Comparison of ENCODE assay signal across 13 cellular contexts in genomic region chr3:44478606-44479094, GRCh38. TPM values are rescaled to one million over a fixed set of nuclear protein-coding genes. Genes with fewer than 3 reads are reported as not detected.
DNase-seq lines count a peak whose midpoint lies in the region; ATAC-seq, FAIRE-seq and TF ChIP-seq lines count a peak whose summit lies in the region.
"Had no signal": no experiment of that assay in that cellular context is flagged by ENCODE, and none has a peak within 500 bp of the region (broad histone marks: within the 10 kb centered on the region; RNA-seq: fewer than 3 reads in every experiment).

No MANE protein-coding gene starts in this region.

- H3K36me3 Mint-ChIP-seq in stimulated activated naive CD8-positive, alpha-beta T cell treated with anti-CD3 and anti-CD28 coated beads, Interleukin-15, Interleukin-2, amounts not matched to agents 100 ng/mL and 50 ng/mL, for 24 hours (ENCODE audit: low read depth): no peaks in the 10 kb centered on the region
- no peaks in the 10 kb centered on the region for H3K36me3 Mint-ChIP-seq in activated T-helper 17 cell treated with anti-CD3 and anti-CD28 coated beads, Interleukin-2, amount 50 U/mL, for 72 hours (ENCODE audit: low read depth)
- H3K36me3 Mint-ChIP-seq in type B pancreatic cell: no peaks in the 10 kb centered on the region

- FAIRE-seq in HepG2 (lab: Jason Lieb, UNC) (peak; percentile 90), H54 (lab: Jason Lieb, UNC) (no peak)

- H3K9me3 Mint-ChIP-seq in stimulated activated naive CD8-positive, alpha-beta T cell treated with anti-CD3 and anti-CD28 coated beads, Interleukin-15, Interleukin-2, amounts not matched to agents 100 ng/mL and 50 ng/mL, for 24 hours: no peaks in the 10 kb centered on the region
- peaks cover 0 to 7% of the 10 kb centered on the region in 2 donors for H3K9me3 Mint-ChIP-seq in stimulated activated naive CD8-positive, alpha-beta T cell treated with anti-CD3 and anti-CD28 coated beads, Interleukin-15, amount 100 ng/mL, for 72 hours
- no peaks in the 10 kb centered on the region for H3K9me3 Mint-ChIP-seq in activated T-helper 17 cell treated with anti-CD3 and anti-CD28 coated beads, Interleukin-2, amount 50 U/mL, for 72 hours
- no peaks in the 10 kb centered on the region for H3K9me3 Mint-ChIP-seq in type B pancreatic cell

- no peaks in the 10 kb centered on the region for H3K27me3 Mint-ChIP-seq in stimulated activated naive CD8-positive, alpha-beta T cell treated with anti-CD3 and anti-CD28 coated beads, Interleukin-15, Interleukin-2, amounts not matched to agents 100 ng/mL and 50 ng/mL, for 24 hours
- H3K27me3 Mint-ChIP-seq in stimulated activated naive CD8-positive, alpha-beta T cell treated with anti-CD3 and anti-CD28 coated beads, Interleukin-15, amount 100 ng/mL, for 72 hours: no peaks in the 10 kb centered on the region
- H3K27me3 Mint-ChIP-seq in activated T-helper 17 cell treated with anti-CD3 and anti-CD28 coated beads, Interleukin-2, amount 50 U/mL, for 72 hours: no peaks in the 10 kb centered on the region
- no peaks in the 10 kb centered on the region for H3K27me3 Mint-ChIP-seq in type B pancreatic cell

- intact Hi-C loops in HepG2 (cut with micrococcal nuclease; ENCODE audit: unreplicated experiment) (loop anchor here (1.0 kb wide), 2 partner anchors 32 to 39 kb away; no protein-coding TSS in a partner anchor), spleen (cut with DNase I; ENCODE audit: low total_unique reads) (no loop called here)

- in situ Hi-C loops in HepG2 (cut with HindIII; ENCODE audit: extremely low pct_ligation_motif_present, low pct_unique_long_range_greater_than_20kb): no loop called here

- H3K27me3 ChIP-seq in HepG2 (ENCODE audit: control insufficient read depth in 1 of 2, insufficient read depth in 2 of 2, low read length in 2 of 2) (no peaks in the 10 kb centered on the region; a peak in 1 of 5 replicates), spleen (replicated peaks in 1 of 7) (no peaks in the 10 kb centered on the region)
- H3K27me3 ChIP-seq: left lung had no signal

- H3K36me3 ChIP-seq in HepG2 (replicated peaks in 1 of 2; ENCODE audit: control insufficient read depth in 1 of 2, insufficient read depth in 2 of 2, low read length in 2 of 2) (peaks cover 0 to 7% of the 10 kb centered on the region in 2 experiments; a peak in 1 of 5 replicates), spleen (no peaks in the 10 kb centered on the region)
- H3K36me3 ChIP-seq: left lung had no signal

- H3K4me3 Mint-ChIP-seq in stimulated activated naive CD8-positive, alpha-beta T cell treated with anti-CD3 and anti-CD28 coated beads, Interleukin-15, Interleukin-2, amounts not matched to agents 100 ng/mL and 50 ng/mL, for 24 hours: peak overlapping the region; percentile 17
- H3K4me3 Mint-ChIP-seq in stimulated activated naive CD8-positive, alpha-beta T cell treated with anti-CD3 and anti-CD28 coated beads, Interleukin-15, amount 100 ng/mL, for 72 hours: peak overlapping the region in 1 of 2 donors; percentile 92
- peak overlapping the region; percentile 89 for H3K4me3 Mint-ChIP-seq in activated T-helper 17 cell treated with anti-CD3 and anti-CD28 coated beads, Interleukin-2, amount 50 U/mL, for 72 hours
- peak overlapping the region; percentile 96 for H3K4me3 Mint-ChIP-seq in type B pancreatic cell

- ATAC-seq in stimulated activated naive CD8-positive, alpha-beta T cell treated with anti-CD3 and anti-CD28 coated beads, Interleukin-15, amount 100 ng/mL, for 72 hours: no peak
- ATAC-seq in activated T-helper 17 cell treated with anti-CD3 and anti-CD28 coated beads, Interleukin-2, amount 50 U/mL, for 72 hours (replicated peaks): no peak
- ATAC-seq in HepG2 (peak; percentile 93), HG02852 (IDR thresholded peaks at IDR 0.05; ENCODE audit: unreplicated experiment) (no peak)

- H4K20me1 ChIP-seq in HepG2 (ENCODE audit: insufficient read depth, low read length): no peaks in the 10 kb centered on the region

- DNase-seq in stimulated activated naive CD8-positive, alpha-beta T cell treated with anti-CD3 and anti-CD28 coated beads, Interleukin-15, amount 100 ng/mL, for 72 hours: no peak
- DNase-seq in HepG2 (ENCODE audit: low spot score): peak; percentile 75
- no peak for DNase-seq in type B pancreatic cell (ENCODE audit: extremely low spot score, unreplicated experiment)
- DNase-seq in spleen: no peak
- DNase-seq in H54 (ENCODE audit: insufficient read length, low spot score): no peak
- DNase-seq: DMS 273 treated with DMSO at 0.1 percent for 48 hours, left lung, NCI-H187, NCI-H524 treated with DMSO at 0.1 percent for 48 hours, retina had no signal

- H3K9me3 ChIP-seq in HepG2 (ENCODE audit: low read length) (no peaks in the 10 kb centered on the region), spleen (no peaks in the 10 kb centered on the region)
- H3K9me3 ChIP-seq: left lung had no signal

- H3K27ac ChIP-seq in HepG2 (ENCODE audit: extremely low read length, insufficient read depth, low read length) (peak overlapping the region; percentile 88), spleen (no peak overlapping the region)
- H3K27ac ChIP-seq: left lung had no signal

- TF ChIP-seq POLR2A in HepG2 (IDR thresholded peaks at IDR 0.05; ENCODE audit: insufficient read depth in 1 of 2, low read depth in 2 of 2, low read length in 2 of 2) (peak; percentile 58 to 76; a peak in 3 of 4 replicates), spleen (IDR thresholded peaks at IDR 0.05) (no peak), H54 (IDR thresholded peaks at IDR 0.05; ENCODE audit: low read depth, low read length) (no peak)

- TF ChIP-seq CTCF in HepG2 (CRISPR knock-in tag; IDR thresholded peaks at IDR 0.05): no peak
- TF ChIP-seq CTCF in type B pancreatic cell (conservative IDR thresholded peaks at IDR 0.05): no peak
- no peak for TF ChIP-seq CTCF in spleen (IDR thresholded peaks at IDR 0.05 in 8 of 11, conservative IDR thresholded peaks at IDR 0.05 in 3 of 11)

- CTCF ChIA-PET in HepG2 (lab: Yijun Ruan, JAX; ENCODE audit: low intra/inter-chr PET ratio, low total read pairs): no interaction called here

- 0% methylated on average over 2 of the region's 2 CpGs for WGBS in HepG2 (ENCODE audit: low lambda C conversion rate)
- 92 to 97% (median 93%) methylated on average over 2 of the region's 2 CpGs for WGBS in spleen, 5 donors

- H3K9ac ChIP-seq in HepG2 (ENCODE audit: insufficient read depth, low read depth, low read length): peak overlapping the region; percentile 72

- H3K4me1 Mint-ChIP-seq in stimulated activated naive CD8-positive, alpha-beta T cell treated with anti-CD3 and anti-CD28 coated beads, Interleukin-15, Interleukin-2, amounts not matched to agents 100 ng/mL and 50 ng/mL, for 24 hours (ENCODE audit: low read depth): peaks cover 21% of the 10 kb centered on the region
- peaks cover 23% of the 10 kb centered on the region for H3K4me1 Mint-ChIP-seq in stimulated activated naive CD8-positive, alpha-beta T cell treated with anti-CD3 and anti-CD28 coated beads, Interleukin-15, amount 100 ng/mL, for 72 hours
- peaks cover 6% of the 10 kb centered on the region for H3K4me1 Mint-ChIP-seq in activated T-helper 17 cell treated with anti-CD3 and anti-CD28 coated beads, Interleukin-2, amount 50 U/mL, for 72 hours
- H3K4me1 Mint-ChIP-seq in type B pancreatic cell (ENCODE audit: unreplicated experiment): peaks cover 10% of the 10 kb centered on the region

- TSS peak; percentile 53 for BruUV-seq in HepG2 (replicated peaks; lab: Mats Ljungman, UMichigan)

- H3K4me1 ChIP-seq in HepG2 (ENCODE audit: insufficient read depth, low read length) (peaks cover 48% of the 10 kb centered on the region), spleen (peaks cover 16 to 41% (median 25%) of the 10 kb centered on the region in 6 donors)

- H3K27ac Mint-ChIP-seq in stimulated activated naive CD8-positive, alpha-beta T cell treated with anti-CD3 and anti-CD28 coated beads, Interleukin-15, Interleukin-2, amounts not matched to agents 100 ng/mL and 50 ng/mL, for 24 hours: no peak overlapping the region
- no peak overlapping the region for H3K27ac Mint-ChIP-seq in stimulated activated naive CD8-positive, alpha-beta T cell treated with anti-CD3 and anti-CD28 coated beads, Interleukin-15, amount 100 ng/mL, for 72 hours
- no peak overlapping the region for H3K27ac Mint-ChIP-seq in activated T-helper 17 cell treated with anti-CD3 and anti-CD28 coated beads, Interleukin-2, amount 50 U/mL, for 72 hours
- no peak overlapping the region for H3K27ac Mint-ChIP-seq in type B pancreatic cell

- no peak for TF ChIP-seq RAD21 in HepG2 (CRISPR knock-in tag; IDR thresholded peaks at IDR 0.05)

- H2AFZ ChIP-seq in HepG2 (ENCODE audit: low read length): peak overlapping the region; percentile 33

- peak overlapping the region; percentile 100 for H3K4me2 ChIP-seq in HepG2 (ENCODE audit: low read depth, low read length)

- POLR2A ChIA-PET in HepG2 (lab: Yijun Ruan, JAX): interaction anchor here (0.7 to 3.6 kb wide), 15 partner anchors 10 to 251 kb away, joined by 3 to 36 read pairs (median 6); partner anchors contain the start of genes TCAIM, ZNF501 and ZNF660

- H3K4me3 ChIP-seq in HepG2 (replicated peaks in 1 of 3; ENCODE audit: insufficient read depth in 1 of 3, low read depth in 2 of 3, low read length in 3 of 3) (peak overlapping the region; percentile 81 to 92 (median 87)), spleen (no peak overlapping the region)

- peaks cover 41% of the 10 kb centered on the region for H3K79me2 ChIP-seq in HepG2 (ENCODE audit: insufficient read depth, low read length)

- peak in 1 of 2 experiments; percentile 15; a peak in 1 of 4 replicates for TF ChIP-seq EP300 in HepG2 (IDR thresholded peaks at IDR 0.05; ENCODE audit: low read depth in 2 of 2, low read length in 2 of 2)
- TF ChIP-seq EP300 in HepG2 (CRISPR knock-in tag; IDR thresholded peaks at IDR 0.05; ENCODE audit: borderline replicate concordance): no peak

RNA-seq across cellular contexts. Expression of gene ZNF445, which starts 1.2 kb away (rescaled TPM):
- 10 to 100 TPM in 1 of 2 donors, 1 to 10 TPM in 1; 8.6 to 12.1 TPM for total RNA-seq in activated T-helper 17 cell treated with anti-CD3 and anti-CD28 coated beads, Interleukin-2, amount 50 U/mL, for 72 hours
- total RNA-seq in HepG2 (2016; rRNA removed; fragmentation: Illumina TruSeq; extraction: Trizol): 10.3 and 11.8 TPM in 2 replicates
- 4.8 and 8.2 TPM in 2 replicates for total RNA-seq in HepG2 (2016; cell fraction: cytosol; rRNA removed; fragmentation: Illumina TruSeq; extraction: Trizol; ENCODE audit: low read depth)
- 10.6 and 11.9 TPM in 2 replicates for total RNA-seq in HepG2 (2016; cell fraction: insoluble cytoplasmic fraction; rRNA removed; fragmentation: Illumina TruSeq; extraction: Trizol)
- total RNA-seq in HepG2 (2016; cell fraction: membrane; rRNA removed; fragmentation: Illumina TruSeq; extraction: Trizol): 3.9 and 4.0 TPM in 2 replicates
- 12.8 and 14.4 TPM in 2 replicates for total RNA-seq in HepG2 (2016; cell fraction: nucleus; rRNA removed; fragmentation: Illumina TruSeq; extraction: Trizol)
- polyA plus RNA-seq in HepG2 (2011; rRNA removed): 4.4 and 5.3 TPM in 2 replicates
- polyA plus RNA-seq in HepG2 (2011; cell fraction: cytosol; rRNA removed): 1.9 and 2.2 TPM in 2 replicates
- polyA plus RNA-seq in HepG2 (2011; cell fraction: nucleus; rRNA removed): 10.1 and 12.2 TPM in 2 replicates
- polyA plus RNA-seq in HepG2 (2012): 4.4 and 5.3 TPM in 2 replicates
- 0.20 TPM in 2 replicates for polyA plus RNA-seq in HepG2 (2016; cell fraction: cytosol; fragmentation: Illumina TruSeq; extraction: Trizol; ENCODE audit: low read depth)
- 4.7 TPM in 2 replicates for polyA plus RNA-seq in HepG2 (2016; cell fraction: insoluble cytoplasmic fraction; fragmentation: Illumina TruSeq; extraction: Trizol; ENCODE audit: low read depth)
- polyA plus RNA-seq in HepG2 (2016; cell fraction: membrane; fragmentation: Illumina TruSeq; extraction: Trizol; ENCODE audit: low read depth): 0.71 and 0.95 TPM in 2 replicates
- 22.5 and 25.6 TPM in 2 replicates for polyA plus RNA-seq in HepG2 (2016; cell fraction: nucleus; fragmentation: Illumina TruSeq; extraction: Trizol; ENCODE audit: insufficient read depth, low read depth)
- polyA minus RNA-seq in HepG2 (2011; rRNA and poly(A)+ RNA removed; ENCODE audit: low replicate concordance): 12.7 and 16.2 TPM in 2 replicates
- 5.2 and 5.8 TPM in 2 replicates for polyA minus RNA-seq in HepG2 (2011; cell fraction: cytosol; rRNA and poly(A)+ RNA removed)
- polyA minus RNA-seq in HepG2 (2011; cell fraction: nucleus; rRNA and poly(A)+ RNA removed): 19.8 and 20.3 TPM in 2 replicates
- total RNA-seq in type B pancreatic cell (ENCODE audit: low replicate concordance): 24.8 and 41.5 TPM in 2 replicates
- total RNA-seq in spleen: 10 to 100 TPM; 14.5 to 29.0 (median 21.4) TPM
- 1 to 10 TPM; 1.2 to 3.4 (median 1.2) TPM for polyA plus RNA-seq in spleen

Comparison
In these comparisons a context has a peak if more than half of its experiments do, and no peak if none do; other contexts are left out.
1. H3K4me3 ChIP-seq: peak in HepG2 (3 of 3); none in spleen (0 of 8).
2. POLR2A ChIP-seq: peak in HepG2 (2 of 2); none in spleen (0 of 3) and H54 (single experiment).